In the genomic region with DNA sequence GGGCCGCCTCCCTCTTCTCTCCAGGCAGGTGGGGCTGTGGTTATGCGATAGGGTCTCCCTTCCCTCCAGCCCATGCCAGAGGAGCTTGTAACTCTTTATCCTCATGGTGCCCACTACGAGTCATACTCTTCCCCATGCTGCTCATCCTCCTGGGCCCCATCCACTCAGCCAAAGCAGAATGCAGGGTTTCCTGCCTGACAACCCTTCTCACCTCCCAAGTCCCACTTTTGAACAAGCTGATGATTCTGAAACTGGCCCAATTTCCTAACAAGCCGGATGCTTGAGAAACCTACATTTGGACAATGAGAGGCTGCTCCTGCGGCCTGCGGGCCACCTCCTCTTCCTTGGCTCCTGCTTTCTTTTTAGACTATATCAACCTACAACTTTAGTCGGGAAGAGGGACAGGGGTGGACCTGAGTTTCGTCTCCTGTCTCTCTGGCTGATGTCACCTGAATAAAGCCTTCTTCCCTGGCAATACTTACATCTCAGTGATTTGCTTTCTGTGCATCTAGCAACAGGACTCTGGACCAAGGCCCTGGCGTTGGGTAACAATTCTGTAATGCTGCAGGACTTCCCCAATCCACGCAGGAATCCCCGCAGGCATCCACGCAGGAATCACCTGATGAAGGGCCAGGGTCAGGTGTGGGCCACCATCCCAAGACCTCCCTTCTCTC, we compare ENCODE assay signal across 9 cellular contexts. TPM values are rescaled to one million over a fixed set of nuclear protein-coding genes. Genes with fewer than 3 reads are reported as not detected.
DNase-seq lines count a peak whose midpoint lies in the region; ATAC-seq and TF ChIP-seq lines count a peak whose summit lies in the region.
"Had no signal": no experiment of that assay in that cellular context is flagged by ENCODE, and none has a peak within 500 bp of the region (broad histone marks: within the 10 kb centered on the region; RNA-seq: fewer than 3 reads in every experiment).

No MANE protein-coding gene starts in this region.

- H3K4me3 Mint-ChIP-seq in natural killer cell (peak overlapping the region; percentile 92), type B pancreatic cell (peak overlapping the region; percentile 99)
- H3K4me3 Mint-ChIP-seq in natural killer cell treated with Interleukin-12 subunit alpha and Interleukin-12 subunit beta and Interleukin-15 and Interleukin-18, amount 100 ng/mL, for 72 hours = no peak overlapping the region

- 87 to 89% (median 88%) methylated on average over 12 of the region's 12 CpGs for WGBS in ovary, 3 donors

- H3K9ac ChIP-seq in SK-N-MC (ENCODE audit: insufficient read length) = no peak overlapping the region

- H3K27ac Mint-ChIP-seq in natural killer cell (peak overlapping the region in 1 of 2 donors; percentile 89), type B pancreatic cell (peak overlapping the region; percentile 65)
- H3K27ac Mint-ChIP-seq in natural killer cell treated with Interleukin-12 subunit alpha and Interleukin-12 subunit beta and Interleukin-15 and Interleukin-18, amount 100 ng/mL, for 72 hours = peak overlapping the region in 1 of 2 donors; percentile 10

- ATAC-seq in natural killer cell (no peak), lower lobe of right lung (no peak)
- ATAC-seq in natural killer cell treated with Interleukin-12 subunit alpha and Interleukin-12 subunit beta and Interleukin-15 and Interleukin-18, amount 100 ng/mL, for 72 hours = no peak

- H3K9me3 ChIP-seq in SK-N-MC (ENCODE audit: low read depth, low read length) (no peaks in the 10 kb centered on the region), lower lobe of right lung (no peaks in the 10 kb centered on the region), ovary (peaks cover 0 to 5% of the 10 kb centered on the region in 2 donors)

- no peaks in the 10 kb centered on the region for H3K9me3 Mint-ChIP-seq in natural killer cell
- H3K9me3 Mint-ChIP-seq in natural killer cell treated with Interleukin-12 subunit alpha and Interleukin-12 subunit beta and Interleukin-15 and Interleukin-18, amount 100 ng/mL, for 72 hours = no peaks in the 10 kb centered on the region
- peaks cover 5% of the 10 kb centered on the region for H3K9me3 Mint-ChIP-seq in type B pancreatic cell

- H3K27ac ChIP-seq in SK-N-MC (no peak overlapping the region), lower lobe of right lung (no peak overlapping the region), ovary (no peak overlapping the region)

- H3K27me3 Mint-ChIP-seq in natural killer cell (ENCODE audit: low read depth in 2 of 2) (no peaks in the 10 kb centered on the region), type B pancreatic cell (no peaks in the 10 kb centered on the region)
- H3K27me3 Mint-ChIP-seq in natural killer cell treated with Interleukin-12 subunit alpha and Interleukin-12 subunit beta and Interleukin-15 and Interleukin-18, amount 100 ng/mL, for 72 hours = no peaks in the 10 kb centered on the region

- no peak for DNase-seq in natural killer cell
- DNase-seq in natural killer cell treated with Interleukin-12 subunit alpha and Interleukin-12 subunit beta and Interleukin-15 and Interleukin-18, amount 100 ng/mL, for 72 hours (ENCODE audit: low spot score) = no peak
- DNase-seq in SK-N-MC (ENCODE audit: low read depth, low spot score) = no peak
- DNase-seq in foreskin fibroblast = peak; percentile 65 to 74
- DNase-seq in type B pancreatic cell (ENCODE audit: extremely low spot score, unreplicated experiment) = no peak
- DNase-seq in lower lobe of right lung = no peak
- DNase-seq in ovary = no peak
- no peak for DNase-seq in posterior vena cava (ENCODE audit: low spot score)

- intact Hi-C loops in natural killer cell (cut with micrococcal nuclease) = no loop called here
- intact Hi-C loops in lower lobe of right lung (cut with DNase I) = no loop called here
- intact Hi-C loops in ovary (cut with DNase I) = loop anchor here in 1 of 4 donors (10.0 kb wide), 1 partner anchor 426 kb away; no protein-coding TSS in a partner anchor
- intact Hi-C loops in posterior vena cava (cut with DNase I) = no loop called here

- no peak for TF ChIP-seq EP300 in ovary (IDR thresholded peaks at IDR 0.05)

- H3K4me3 ChIP-seq in SK-N-MC (peak overlapping the region; percentile 98), foreskin fibroblast (ENCODE audit: low read depth in 1 of 2, low read length in 2 of 2) (no peak overlapping the region), lower lobe of right lung (no peak overlapping the region), ovary (no peak overlapping the region)

- TF ChIP-seq CTCF in natural killer cell (IDR thresholded peaks at IDR 0.05) (no peak), foreskin fibroblast (IDR thresholded peaks at IDR 0.05; ENCODE audit: low read depth, low read length) (no peak), type B pancreatic cell (conservative IDR thresholded peaks at IDR 0.05) (no peak), lower lobe of right lung (IDR thresholded peaks at IDR 0.05) (no peak), ovary (IDR thresholded peaks at IDR 0.05) (no peak)

- H3K4me1 ChIP-seq in lower lobe of right lung (peaks cover 33% of the 10 kb centered on the region), ovary (ENCODE audit: insufficient read depth) (peaks cover 10% of the 10 kb centered on the region)

- no peaks in the 10 kb centered on the region for H3K27me3 ChIP-seq in lower lobe of right lung (ENCODE audit: low read depth)
- no peaks in the 10 kb centered on the region for H3K27me3 ChIP-seq in ovary

- H3K4me1 Mint-ChIP-seq in natural killer cell = peaks cover 18 to 48% of the 10 kb centered on the region in 2 donors
- peaks cover 12 to 26% of the 10 kb centered on the region in 2 donors for H3K4me1 Mint-ChIP-seq in natural killer cell treated with Interleukin-12 subunit alpha and Interleukin-12 subunit beta and Interleukin-15 and Interleukin-18, amount 100 ng/mL, for 72 hours (ENCODE audit: low read depth in 2 of 2)
- peaks cover 21% of the 10 kb centered on the region for H3K4me1 Mint-ChIP-seq in type B pancreatic cell (ENCODE audit: unreplicated experiment)

- H3K36me3 Mint-ChIP-seq in natural killer cell = no peaks in the 10 kb centered on the region
- no peaks in the 10 kb centered on the region for H3K36me3 Mint-ChIP-seq in natural killer cell treated with Interleukin-12 subunit alpha and Interleukin-12 subunit beta and Interleukin-15 and Interleukin-18, amount 100 ng/mL, for 72 hours
- peaks cover 18% of the 10 kb centered on the region for H3K36me3 Mint-ChIP-seq in type B pancreatic cell

- no peak for TF ChIP-seq POLR2A in ovary (IDR thresholded peaks at IDR 0.05)

- H3K36me3 ChIP-seq in SK-N-MC (ENCODE audit: insufficient read depth, low read length) (peaks cover 16% of the 10 kb centered on the region; the same call in 1 of the 2 replicates), lower lobe of right lung (peaks cover 60% of the 10 kb centered on the region), ovary (no peaks in the 10 kb centered on the region)

RNA-seq across cellular contexts. Expression of gene NDUFS8, which starts 1.5 kb away (rescaled TPM):
- 10 to 100 TPM; 84.5 to 95.2 (median 90.7) TPM for total RNA-seq in natural killer cell
- 100 to 1,000 TPM; 124 to 143 TPM for total RNA-seq in natural killer cell treated with Interleukin-12 subunit alpha and Interleukin-12 subunit beta and Interleukin-15 and Interleukin-18, amount 100 ng/mL, for 72 hours
- total RNA-seq in type B pancreatic cell (ENCODE audit: low replicate concordance) = 153 and 168 TPM in 2 replicates
- total RNA-seq in lower lobe of right lung = 95.5 TPM
- total RNA-seq in ovary = 100 to 1,000 TPM in 5 of 7 donors, 10 to 100 TPM in 2; 95.6 to 163 (median 107) TPM
- 10 to 100 TPM; 15.3 to 80.1 TPM for polyA plus RNA-seq in ovary
- total RNA-seq in posterior vena cava = 100 to 1,000 TPM in 1 of 2 donors, 10 to 100 TPM in 1; 95.3 to 101 TPM

RNA-seq across cellular contexts. Expression of gene TCIRG1, which starts 9.9 kb away (rescaled TPM):
- total RNA-seq in natural killer cell (100 to 1,000 TPM; 438 to 480 (median 465) TPM), type B pancreatic cell (ENCODE audit: low replicate concordance) (37.0 and 49.7 TPM in 2 replicates), lower lobe of right lung (276 TPM), ovary (100 to 1,000 TPM in 2 of 7 donors, 10 to 100 TPM in 5; 55.8 to 109 (median 78.6) TPM), posterior vena cava (100 to 1,000 TPM in 1 of 2 donors, 10 to 100 TPM in 1; 80.8 to 105 TPM)
- total RNA-seq in natural killer cell treated with Interleukin-12 subunit alpha and Interleukin-12 subunit beta and Interleukin-15 and Interleukin-18, amount 100 ng/mL, for 72 hours = 100 to 1,000 TPM; 354 to 380 TPM
- 10 to 100 TPM in 1 of 2 donors, 1 to 10 TPM in 1; 2.2 to 77.4 TPM for polyA plus RNA-seq in ovary

RNA-seq across cellular contexts. Expression of gene ALDH3B1, which starts 18.8 kb away (rescaled TPM):
- 1 to 10 TPM; 2.4 to 9.0 (median 4.0) TPM for total RNA-seq in natural killer cell
- total RNA-seq in natural killer cell treated with Interleukin-12 subunit alpha and Interleukin-12 subunit beta and Interleukin-15 and Interleukin-18, amount 100 ng/mL, for 72 hours = under 1 TPM; 0.25 to 0.98 TPM
- 0.95 and 1.7 TPM in 2 replicates for total RNA-seq in type B pancreatic cell (ENCODE audit: low replicate concordance)
- 104 TPM for total RNA-seq in lower lobe of right lung
- 10 to 100 TPM in 3 of 7 donors, 1 to 10 TPM in 4; 1.8 to 65.3 (median 8.9) TPM for total RNA-seq in ovary
- polyA plus RNA-seq in ovary = 1 to 10 TPM; 3.9 to 4.7 TPM
- 10 to 100 TPM; 11.2 to 15.0 TPM for total RNA-seq in posterior vena cava
- total RNA-seq: activated CD8-positive, alpha-beta memory T cell treated with anti-CD3 and anti-CD28 coated beads for 36 hours had no signal

RNA-seq across cellular contexts. Expression of gene UNC93B1, which starts 25.0 kb away (rescaled TPM):
- total RNA-seq in natural killer cell = 10 to 100 TPM; 26.6 to 44.3 (median 39.7) TPM
- total RNA-seq in natural killer cell treated with Interleukin-12 subunit alpha and Interleukin-12 subunit beta and Interleukin-15 and Interleukin-18, amount 100 ng/mL, for 72 hours = 10 to 100 TPM; 13.5 to 13.6 TPM
- total RNA-seq in type B pancreatic cell (ENCODE audit: low replicate concordance) = 13.0 and 13.7 TPM in 2 replicates
- 121 TPM for total RNA-seq in lower lobe of right lung
- total RNA-seq in ovary = 10 to 100 TPM in 6 of 7 donors, 1 to 10 TPM in 1; 9.0 to 39.6 (median 14.2) TPM
- 10 to 100 TPM in 1 of 2 donors, 1 to 10 TPM in 1; 9.6 to 11.1 TPM for polyA plus RNA-seq in ovary
- total RNA-seq in posterior vena cava = 10 to 100 TPM; 15.9 to 28.5 TPM

Comparison
In these comparisons a context has a peak if more than half of its experiments do, and no peak if none do; other contexts are left out.
1. DNase-seq: peak in foreskin fibroblast (2 of 2); none in natural killer cell (single experiment), natural killer cell treated with Interleukin-12 subunit alpha and Interleukin-12 subunit beta and Interleukin-15 and Interleukin-18, amount 100 ng/mL, for 72 hours (single experiment), SK-N-MC (single experiment), type B pancreatic cell (single experiment), lower lobe of right lung (single experiment), ovary (0 of 5) and posterior vena cava (single experiment).